In the genomic region with DNA sequence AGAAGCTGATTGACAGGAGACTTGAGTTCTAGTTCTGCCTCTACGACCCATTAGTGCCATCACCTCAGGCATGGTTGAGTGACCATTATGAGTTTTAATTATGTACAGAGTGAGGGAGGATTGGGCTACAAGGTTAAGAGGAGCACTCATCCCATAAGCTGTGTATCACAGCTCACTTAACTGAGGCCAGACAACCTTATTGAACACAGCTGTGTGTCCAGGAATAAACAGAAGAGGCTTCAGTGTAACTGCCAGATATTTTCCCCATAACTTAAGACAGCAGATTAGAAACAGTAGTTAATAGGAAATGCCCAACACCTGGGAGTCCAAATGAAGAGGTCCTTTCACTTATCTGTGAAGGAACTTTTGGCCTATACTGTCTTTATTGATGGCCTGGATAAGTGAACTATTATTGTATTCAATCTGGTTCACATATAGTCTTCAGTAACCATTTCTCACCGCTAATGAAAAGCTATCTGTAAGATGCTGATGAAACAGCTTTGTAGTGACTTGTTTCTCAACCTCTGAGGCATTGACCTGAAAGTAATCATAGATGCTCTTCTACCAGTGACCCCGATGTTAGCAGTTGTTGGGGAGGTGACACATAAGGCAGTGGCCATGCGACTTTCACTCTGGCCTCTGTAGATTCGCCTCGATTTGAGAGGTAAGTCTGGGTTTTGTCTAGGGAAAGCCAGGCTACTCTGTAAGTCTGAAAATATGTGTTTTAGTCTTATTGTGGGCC, we compare ENCODE assay signal across 18 cellular contexts.
"Had no signal": no experiment of that assay in that cellular context is flagged by ENCODE, and none has a peak within 500 bp of the region (broad histone marks: within the 10 kb centered on the region; RNA-seq: fewer than 3 reads in every experiment).

No MANE protein-coding gene starts in this region.

- H3K27ac Mint-ChIP-seq: activated CD4-positive, alpha-beta memory T cell treated with anti-CD3 and anti-CD28 coated beads for 36 hours; activated CD8-positive, alpha-beta memory T cell treated with anti-CD3 and anti-CD28 coated beads, Interleukin-2, amount 10 ng/mL, durations not matched to agents 7 days and 5 days; activated naive CD4-positive, alpha-beta T cell treated with anti-CD3 and anti-CD28 coated beads, Interleukin-2, amount 10 ng/mL, durations not matched to agents 7 days and 5 days; activated T-cell treated with anti-CD3 and anti-CD28 coated beads, Interleukin-2, amount 50 U/mL, for 24 hours; natural killer cell treated with Interleukin-12 subunit alpha and Interleukin-12 subunit beta and Interleukin-15 and Interleukin-18, amount 100 ng/mL, for 72 hours; stimulated activated naive B cell treated with anti-CD40 and anti-IgM and Interleukin-4, amounts not matched to agents 10 μg/mL and 1 μg/mL and 100 μg/mL, for 72 hours had no signal

- H3K4me2 ChIP-seq: hepatocyte had no signal

- H3K9me3 ChIP-seq: left ventricle myocardium inferior, sigmoid colon, upper lobe of right lung had no signal

- H3K36me3 ChIP-seq: left ventricle myocardium inferior, sigmoid colon, upper lobe of right lung had no signal

- H3K27me3 Mint-ChIP-seq: activated CD4-positive, alpha-beta memory T cell treated with anti-CD3 and anti-CD28 coated beads for 36 hours; activated naive CD4-positive, alpha-beta T cell treated with anti-CD3 and anti-CD28 coated beads, Interleukin-2, amount 10 ng/mL, durations not matched to agents 7 days and 5 days had no signal

- DNase-seq: activated CD4-positive, alpha-beta memory T cell treated with anti-CD3 and anti-CD28 coated beads for 36 hours; activated CD8-positive, alpha-beta memory T cell treated with anti-CD3 and anti-CD28 coated beads, Interleukin-2, amount 10 ng/mL, durations not matched to agents 7 days and 5 days; activated naive CD4-positive, alpha-beta T cell treated with anti-CD3 and anti-CD28 coated beads, Interleukin-2, amount 10 ng/mL, durations not matched to agents 7 days and 5 days; activated T-cell treated with anti-CD3 and anti-CD28 coated beads, Interleukin-2, amount 50 U/mL, for 24 hours; erythroblast; islet precursor cell; left ventricle myocardium inferior; mesenchymal stem cell; occipital lobe; sigmoid colon; stimulated activated CD4-positive, alpha-beta T cell treated with anti-CD3 and anti-CD28 coated beads, Interleukin-12 subunit alpha, Interleukin-12 subunit beta, amount 100 ng/mL, for 4 hours; stimulated activated naive B cell treated with anti-CD40 and anti-IgM and Interleukin-4, amounts not matched to agents 10 μg/mL and 1 μg/mL and 100 μg/mL, for 72 hours; T-helper 1 cell; T1000; upper lobe of right lung had no signal

- H2AFZ ChIP-seq: hepatocyte had no signal

- H3K4me3 ChIP-seq: hepatocyte, left ventricle myocardium inferior, sigmoid colon, upper lobe of right lung had no signal

- H3K36me3 Mint-ChIP-seq: activated CD4-positive, alpha-beta memory T cell treated with anti-CD3 and anti-CD28 coated beads for 36 hours; activated CD8-positive, alpha-beta memory T cell treated with anti-CD3 and anti-CD28 coated beads, Interleukin-2, amount 10 ng/mL, durations not matched to agents 7 days and 5 days; activated naive CD4-positive, alpha-beta T cell treated with anti-CD3 and anti-CD28 coated beads, Interleukin-2, amount 10 ng/mL, durations not matched to agents 7 days and 5 days; natural killer cell treated with Interleukin-12 subunit alpha and Interleukin-12 subunit beta and Interleukin-15 and Interleukin-18, amount 100 ng/mL, for 72 hours; stimulated activated naive B cell treated with anti-CD40 and anti-IgM and Interleukin-4, amounts not matched to agents 10 μg/mL and 1 μg/mL and 100 μg/mL, for 72 hours had no signal

- H3K27ac ChIP-seq: hepatocyte, left ventricle myocardium inferior, sigmoid colon, upper lobe of right lung had no signal

- H3K27me3 ChIP-seq: hepatocyte, sigmoid colon, upper lobe of right lung had no signal

- H3K9me3 Mint-ChIP-seq: activated CD4-positive, alpha-beta memory T cell treated with anti-CD3 and anti-CD28 coated beads for 36 hours; activated naive CD4-positive, alpha-beta T cell treated with anti-CD3 and anti-CD28 coated beads, Interleukin-2, amount 10 ng/mL, durations not matched to agents 7 days and 5 days; activated T-cell treated with anti-CD3 and anti-CD28 coated beads, Interleukin-2, amount 50 U/mL, for 24 hours; stimulated activated naive B cell treated with anti-CD40 and anti-IgM and Interleukin-4, amounts not matched to agents 10 μg/mL and 1 μg/mL and 100 μg/mL, for 72 hours had no signal

- H3K4me3 Mint-ChIP-seq: activated CD4-positive, alpha-beta memory T cell treated with anti-CD3 and anti-CD28 coated beads for 36 hours; activated CD8-positive, alpha-beta memory T cell treated with anti-CD3 and anti-CD28 coated beads, Interleukin-2, amount 10 ng/mL, durations not matched to agents 7 days and 5 days; activated naive CD4-positive, alpha-beta T cell treated with anti-CD3 and anti-CD28 coated beads, Interleukin-2, amount 10 ng/mL, durations not matched to agents 7 days and 5 days; activated T-cell treated with anti-CD3 and anti-CD28 coated beads, Interleukin-2, amount 50 U/mL, for 24 hours; natural killer cell treated with Interleukin-12 subunit alpha and Interleukin-12 subunit beta and Interleukin-15 and Interleukin-18, amount 100 ng/mL, for 72 hours; stimulated activated naive B cell treated with anti-CD40 and anti-IgM and Interleukin-4, amounts not matched to agents 10 μg/mL and 1 μg/mL and 100 μg/mL, for 72 hours had no signal

- FAIRE-seq: astrocyte had no signal

- H3K4me1 Mint-ChIP-seq: activated CD8-positive, alpha-beta memory T cell treated with anti-CD3 and anti-CD28 coated beads, Interleukin-2, amount 10 ng/mL, durations not matched to agents 7 days and 5 days; activated naive CD4-positive, alpha-beta T cell treated with anti-CD3 and anti-CD28 coated beads, Interleukin-2, amount 10 ng/mL, durations not matched to agents 7 days and 5 days; stimulated activated naive B cell treated with anti-CD40 and anti-IgM and Interleukin-4, amounts not matched to agents 10 μg/mL and 1 μg/mL and 100 μg/mL, for 72 hours had no signal
